Comparison of ENCODE assay signal across 2 cellular contexts in the genomic region with DNA sequence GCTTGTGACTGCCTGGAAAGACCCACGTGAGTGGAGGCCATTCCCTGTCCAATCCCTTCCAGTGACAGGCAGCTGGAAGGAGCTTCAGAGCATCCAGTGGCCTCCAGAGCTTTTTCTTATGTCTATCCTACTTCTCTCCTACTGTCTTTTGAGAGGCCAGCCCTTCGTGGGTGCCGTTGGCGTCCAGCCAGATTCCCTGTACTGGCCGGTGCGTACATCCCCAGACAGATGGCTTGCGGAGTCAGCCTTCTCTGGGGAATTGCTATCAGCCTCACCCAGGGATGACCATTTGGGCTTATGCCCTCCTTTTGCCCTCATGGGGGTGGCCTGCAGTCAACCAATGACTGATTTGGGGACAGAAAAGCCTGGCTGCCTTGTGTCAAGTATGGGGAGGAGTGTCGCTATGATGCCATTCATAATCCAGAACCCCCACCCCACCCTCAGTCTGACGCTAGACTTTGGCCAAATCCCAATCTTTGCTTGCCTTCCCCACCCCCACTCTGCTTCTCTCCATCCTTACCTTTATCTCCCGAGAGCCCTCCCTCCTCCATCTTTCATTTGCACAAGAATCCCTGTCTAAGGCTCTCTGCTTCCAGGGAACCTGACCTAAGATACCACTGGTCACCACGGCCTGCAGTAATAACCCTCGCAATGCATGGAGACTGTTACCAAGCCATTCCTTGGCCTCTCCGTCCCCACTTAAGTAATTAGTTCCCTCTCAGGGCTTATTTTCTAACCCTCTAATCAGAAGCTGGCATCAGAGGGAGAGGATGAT.
TF ChIP-seq lines count a peak whose summit lies in the region.

No MANE protein-coding gene starts in this region.

TF ChIP-seq in H1, 55 proteins besides CTCF, POLR2A, EP300 and RAD21 (continued from another document):
- TF ChIP-seq, protein P1, sequence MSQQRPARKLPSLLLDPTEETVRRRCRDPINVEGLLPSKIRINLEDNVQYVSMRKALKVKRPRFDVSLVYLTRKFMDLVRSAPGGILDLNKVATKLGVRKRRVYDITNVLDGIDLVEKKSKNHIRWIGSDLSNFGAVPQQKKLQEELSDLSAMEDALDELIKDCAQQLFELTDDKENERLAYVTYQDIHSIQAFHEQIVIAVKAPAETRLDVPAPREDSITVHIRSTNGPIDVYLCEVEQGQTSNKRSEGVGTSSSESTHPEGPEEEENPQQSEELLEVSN (IDR thresholded peaks at IDR 0.05), result no peak
- TF ChIP-seq POLR2AphosphoS5 (IDR thresholded peaks at IDR 0.05; ENCODE audit: low read depth, low read length) (no peak), CHD1 (IDR thresholded peaks at IDR 0.05; ENCODE audit: low read depth, low read length) (no peak), ASH2L (IDR thresholded peaks at IDR 0.05; ENCODE audit: low read length) (no peak), SIX5 (IDR thresholded peaks at IDR 0.05; ENCODE audit: low read depth, low read length) (no peak)
- TF ChIP-seq, protein P2, sequence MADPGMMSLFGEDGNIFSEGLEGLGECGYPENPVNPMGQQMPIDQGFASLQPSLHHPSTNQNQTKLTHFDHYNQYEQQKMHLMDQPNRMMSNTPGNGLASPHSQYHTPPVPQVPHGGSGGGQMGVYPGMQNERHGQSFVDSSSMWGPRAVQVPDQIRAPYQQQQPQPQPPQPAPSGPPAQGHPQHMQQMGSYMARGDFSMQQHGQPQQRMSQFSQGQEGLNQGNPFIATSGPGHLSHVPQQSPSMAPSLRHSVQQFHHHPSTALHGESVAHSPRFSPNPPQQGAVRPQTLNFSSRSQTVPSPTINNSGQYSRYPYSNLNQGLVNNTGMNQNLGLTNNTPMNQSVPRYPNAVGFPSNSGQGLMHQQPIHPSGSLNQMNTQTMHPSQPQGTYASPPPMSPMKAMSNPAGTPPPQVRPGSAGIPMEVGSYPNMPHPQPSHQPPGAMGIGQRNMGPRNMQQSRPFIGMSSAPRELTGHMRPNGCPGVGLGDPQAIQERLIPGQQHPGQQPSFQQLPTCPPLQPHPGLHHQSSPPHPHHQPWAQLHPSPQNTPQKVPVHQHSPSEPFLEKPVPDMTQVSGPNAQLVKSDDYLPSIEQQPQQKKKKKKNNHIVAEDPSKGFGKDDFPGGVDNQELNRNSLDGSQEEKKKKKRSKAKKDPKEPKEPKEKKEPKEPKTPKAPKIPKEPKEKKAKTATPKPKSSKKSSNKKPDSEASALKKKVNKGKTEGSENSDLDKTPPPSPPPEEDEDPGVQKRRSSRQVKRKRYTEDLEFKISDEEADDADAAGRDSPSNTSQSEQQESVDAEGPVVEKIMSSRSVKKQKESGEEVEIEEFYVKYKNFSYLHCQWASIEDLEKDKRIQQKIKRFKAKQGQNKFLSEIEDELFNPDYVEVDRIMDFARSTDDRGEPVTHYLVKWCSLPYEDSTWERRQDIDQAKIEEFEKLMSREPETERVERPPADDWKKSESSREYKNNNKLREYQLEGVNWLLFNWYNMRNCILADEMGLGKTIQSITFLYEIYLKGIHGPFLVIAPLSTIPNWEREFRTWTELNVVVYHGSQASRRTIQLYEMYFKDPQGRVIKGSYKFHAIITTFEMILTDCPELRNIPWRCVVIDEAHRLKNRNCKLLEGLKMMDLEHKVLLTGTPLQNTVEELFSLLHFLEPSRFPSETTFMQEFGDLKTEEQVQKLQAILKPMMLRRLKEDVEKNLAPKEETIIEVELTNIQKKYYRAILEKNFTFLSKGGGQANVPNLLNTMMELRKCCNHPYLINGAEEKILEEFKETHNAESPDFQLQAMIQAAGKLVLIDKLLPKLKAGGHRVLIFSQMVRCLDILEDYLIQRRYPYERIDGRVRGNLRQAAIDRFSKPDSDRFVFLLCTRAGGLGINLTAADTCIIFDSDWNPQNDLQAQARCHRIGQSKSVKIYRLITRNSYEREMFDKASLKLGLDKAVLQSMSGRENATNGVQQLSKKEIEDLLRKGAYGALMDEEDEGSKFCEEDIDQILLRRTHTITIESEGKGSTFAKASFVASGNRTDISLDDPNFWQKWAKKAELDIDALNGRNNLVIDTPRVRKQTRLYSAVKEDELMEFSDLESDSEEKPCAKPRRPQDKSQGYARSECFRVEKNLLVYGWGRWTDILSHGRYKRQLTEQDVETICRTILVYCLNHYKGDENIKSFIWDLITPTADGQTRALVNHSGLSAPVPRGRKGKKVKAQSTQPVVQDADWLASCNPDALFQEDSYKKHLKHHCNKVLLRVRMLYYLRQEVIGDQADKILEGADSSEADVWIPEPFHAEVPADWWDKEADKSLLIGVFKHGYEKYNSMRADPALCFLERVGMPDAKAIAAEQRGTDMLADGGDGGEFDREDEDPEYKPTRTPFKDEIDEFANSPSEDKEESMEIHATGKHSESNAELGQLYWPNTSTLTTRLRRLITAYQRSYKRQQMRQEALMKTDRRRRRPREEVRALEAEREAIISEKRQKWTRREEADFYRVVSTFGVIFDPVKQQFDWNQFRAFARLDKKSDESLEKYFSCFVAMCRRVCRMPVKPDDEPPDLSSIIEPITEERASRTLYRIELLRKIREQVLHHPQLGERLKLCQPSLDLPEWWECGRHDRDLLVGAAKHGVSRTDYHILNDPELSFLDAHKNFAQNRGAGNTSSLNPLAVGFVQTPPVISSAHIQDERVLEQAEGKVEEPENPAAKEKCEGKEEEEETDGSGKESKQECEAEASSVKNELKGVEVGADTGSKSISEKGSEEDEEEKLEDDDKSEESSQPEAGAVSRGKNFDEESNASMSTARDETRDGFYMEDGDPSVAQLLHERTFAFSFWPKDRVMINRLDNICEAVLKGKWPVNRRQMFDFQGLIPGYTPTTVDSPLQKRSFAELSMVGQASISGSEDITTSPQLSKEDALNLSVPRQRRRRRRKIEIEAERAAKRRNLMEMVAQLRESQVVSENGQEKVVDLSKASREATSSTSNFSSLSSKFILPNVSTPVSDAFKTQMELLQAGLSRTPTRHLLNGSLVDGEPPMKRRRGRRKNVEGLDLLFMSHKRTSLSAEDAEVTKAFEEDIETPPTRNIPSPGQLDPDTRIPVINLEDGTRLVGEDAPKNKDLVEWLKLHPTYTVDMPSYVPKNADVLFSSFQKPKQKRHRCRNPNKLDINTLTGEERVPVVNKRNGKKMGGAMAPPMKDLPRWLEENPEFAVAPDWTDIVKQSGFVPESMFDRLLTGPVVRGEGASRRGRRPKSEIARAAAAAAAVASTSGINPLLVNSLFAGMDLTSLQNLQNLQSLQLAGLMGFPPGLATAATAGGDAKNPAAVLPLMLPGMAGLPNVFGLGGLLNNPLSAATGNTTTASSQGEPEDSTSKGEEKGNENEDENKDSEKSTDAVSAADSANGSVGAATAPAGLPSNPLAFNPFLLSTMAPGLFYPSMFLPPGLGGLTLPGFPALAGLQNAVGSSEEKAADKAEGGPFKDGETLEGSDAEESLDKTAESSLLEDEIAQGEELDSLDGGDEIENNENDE (IDR thresholded peaks at IDR 0.05; ENCODE audit: insufficient replicate concordance, low read length), result no peak
TF ChIP-seq in H1: peak in this region for 0.

TF ChIP-seq in HEK293T, 16 proteins besides CTCF, POLR2A, EP300 and RAD21 (continued from another document):
- TF ChIP-seq PKNOX1 (IDR thresholded peaks at IDR 0.05) (no peak), FOXA1 (IDR thresholded peaks at IDR 0.05) (no peak), NFRKB (IDR thresholded peaks at IDR 0.05) (no peak)
